1 cellular context compared by ENCODE assay signal in the genomic region with DNA sequence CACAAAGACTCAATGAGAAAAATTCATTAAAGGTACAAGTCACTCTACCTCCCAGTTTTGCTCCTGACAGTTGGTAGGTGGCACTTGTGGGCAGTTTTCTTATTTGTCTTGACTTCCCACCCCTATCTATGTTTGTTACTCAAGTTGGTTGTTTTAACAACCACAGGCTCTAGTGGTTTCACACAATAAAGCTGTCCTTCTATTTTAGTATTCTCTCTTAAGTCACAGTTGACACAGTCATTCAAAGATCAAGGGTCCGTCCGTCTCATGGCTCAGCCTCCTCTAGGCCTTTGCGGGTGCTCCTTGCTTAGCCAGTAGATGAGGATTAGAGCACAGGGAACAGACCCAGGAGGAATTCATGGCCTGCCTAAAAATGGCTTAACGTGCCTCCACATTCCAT.
TF ChIP-seq lines count a peak whose summit lies in the region.

No MANE protein-coding gene starts in this region.

TF ChIP-seq in HCT116, 20 proteins besides CTCF, POLR2A, EP300 and RAD21:
- TF ChIP-seq CBX3 (IDR thresholded peaks at IDR 0.05; ENCODE audit: low read depth) (no peak), ELF1 (IDR thresholded peaks at IDR 0.05; ENCODE audit: borderline replicate concordance, low read depth) (no peak), EZH2 (IDR thresholded peaks at IDR 0.05) (no peak), SP1 (IDR thresholded peaks at IDR 0.05; ENCODE audit: low read depth) (no peak), SIN3A (IDR thresholded peaks at IDR 0.05; ENCODE audit: low read depth) (no peak), EZH2phosphoT487 (IDR thresholded peaks at IDR 0.05; ENCODE audit: borderline replicate concordance) (no peak), ZNF274 (IDR thresholded peaks at IDR 0.05; ENCODE audit: low read depth, low read length) (no peak), EGR1 (IDR thresholded peaks at IDR 0.05; ENCODE audit: low read depth) (no peak), JUND (IDR thresholded peaks at IDR 0.05) (no peak), CEBPB (IDR thresholded peaks at IDR 0.05; ENCODE audit: low read depth) (no peak), YY1 (IDR thresholded peaks at IDR 0.05; ENCODE audit: extremely low read depth, insufficient replicate concordance, low read depth, low read length) (no peak)
- TF ChIP-seq, protein P1, sequence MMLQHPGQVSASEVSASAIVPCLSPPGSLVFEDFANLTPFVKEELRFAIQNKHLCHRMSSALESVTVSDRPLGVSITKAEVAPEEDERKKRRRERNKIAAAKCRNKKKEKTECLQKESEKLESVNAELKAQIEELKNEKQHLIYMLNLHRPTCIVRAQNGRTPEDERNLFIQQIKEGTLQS (IDR thresholded peaks at IDR 0.05) = no peak
